Comparison of ENCODE assay signal across 4 cellular contexts in the genomic region with DNA sequence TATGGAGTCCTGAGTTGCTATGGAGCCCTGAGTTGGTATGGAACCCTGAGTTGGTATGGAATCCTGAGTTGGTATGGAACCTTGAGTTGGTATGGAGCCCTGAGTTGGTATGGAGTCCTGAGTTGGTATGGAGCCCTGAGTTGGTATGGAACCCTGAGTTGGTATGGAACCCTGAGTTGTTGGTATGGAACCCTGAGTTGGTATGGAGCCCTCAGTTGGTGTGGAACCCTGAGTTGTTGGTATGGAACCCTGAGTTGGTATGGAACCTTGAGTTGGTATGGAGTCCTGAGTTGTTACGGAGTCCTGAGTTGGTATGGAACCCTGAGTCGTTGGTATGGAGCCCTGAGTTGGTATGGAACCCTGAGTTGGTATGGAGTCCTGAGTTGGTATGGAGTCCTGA. TPM values are rescaled to one million over a fixed set of nuclear protein-coding genes. Genes with fewer than 3 reads are reported as not detected.
"Had no signal": no experiment of that assay in that cellular context is flagged by ENCODE, and none has a peak within 500 bp of the region (broad histone marks: within the 10 kb centered on the region; RNA-seq: fewer than 3 reads in every experiment).

No MANE protein-coding gene starts in this region.

RNA-seq across cellular contexts. Expression of a gene that starts 13.6 kb away (rescaled TPM):
- total RNA-seq: LHCN-M2, M059J, MCF 10A, NCI-H460 had no signal
